In the genomic region with DNA sequence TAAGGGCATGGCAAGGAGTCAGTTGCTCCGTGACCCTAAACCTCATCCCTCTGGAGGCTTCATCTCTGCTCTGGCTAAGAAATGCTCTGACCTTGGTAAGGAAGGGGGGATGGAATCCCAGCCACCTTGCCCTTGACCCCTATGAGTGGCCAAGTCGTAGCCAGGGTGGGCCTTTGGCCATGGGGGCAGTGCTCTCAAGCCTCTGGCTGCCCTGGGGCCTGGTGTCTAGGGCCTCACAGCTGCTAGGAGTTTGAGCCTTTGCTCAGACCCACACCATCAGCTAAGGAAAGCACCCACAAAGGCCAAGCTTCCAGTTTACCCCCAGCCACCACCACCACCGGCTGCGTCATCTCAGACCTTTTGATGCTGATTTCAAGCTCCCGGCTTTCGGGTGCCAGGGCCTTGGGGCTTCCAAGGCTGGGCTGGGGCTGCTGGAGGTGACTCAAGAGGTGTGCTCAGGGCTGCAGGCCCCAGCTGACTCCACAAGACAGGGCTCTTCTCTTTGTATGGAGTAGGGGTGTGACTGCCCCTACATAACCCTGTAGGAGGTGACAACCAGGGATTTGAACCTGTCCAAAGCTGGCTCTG, we compare ENCODE assay signal across 20 cellular contexts. TPM values are rescaled to one million over a fixed set of nuclear protein-coding genes. Genes with fewer than 3 reads are reported as not detected.
DNase-seq lines count a peak whose midpoint lies in the region; ATAC-seq and TF ChIP-seq lines count a peak whose summit lies in the region.
"Had no signal": no experiment of that assay in that cellular context is flagged by ENCODE, and none has a peak within 500 bp of the region (broad histone marks: within the 10 kb centered on the region; RNA-seq: fewer than 3 reads in every experiment).

No MANE protein-coding gene starts in this region.

- no peaks in the 10 kb centered on the region for H3K36me3 ChIP-seq in DOHH2 (ENCODE audit: control insufficient read depth, low read length)
- H3K36me3 ChIP-seq in skeletal muscle tissue (ENCODE audit: control insufficient read depth in 3 of 3, insufficient read depth in 3 of 3, low read length in 3 of 3), result peaks cover 9 to 43% (median 21%) of the 10 kb centered on the region in 3 donors

- peaks cover 17% of the 10 kb centered on the region for H3K36me3 Mint-ChIP-seq in activated CD4-positive, alpha-beta T cell treated with anti-CD3 and anti-CD28 coated beads, Interleukin-2, amount 10 ng/mL, durations not matched to agents 24 days and 14 days (ENCODE audit: low read depth)
- peaks cover 33% of the 10 kb centered on the region for H3K36me3 Mint-ChIP-seq in activated naive CD8-positive, alpha-beta T cell treated with anti-CD3 and anti-CD28 coated beads for 36 hours

- H3K9me3 ChIP-seq in DOHH2 (ENCODE audit: control insufficient read depth, insufficient read depth, low read length), result no peaks in the 10 kb centered on the region
- no peaks in the 10 kb centered on the region for H3K9me3 ChIP-seq in skeletal muscle tissue (ENCODE audit: control insufficient read depth in 3 of 3, low read length in 3 of 3)
- H3K9me3 ChIP-seq: testis had no signal

- peaks cover 77% of the 10 kb centered on the region for H3K4me1 Mint-ChIP-seq in activated CD4-positive, alpha-beta T cell treated with anti-CD3 and anti-CD28 coated beads, Interleukin-2, amount 10 ng/mL, durations not matched to agents 24 days and 14 days
- peaks cover 68% of the 10 kb centered on the region for H3K4me1 Mint-ChIP-seq in activated naive CD8-positive, alpha-beta T cell treated with anti-CD3 and anti-CD28 coated beads for 36 hours

- peak overlapping the region; percentile 98 for H3K27ac Mint-ChIP-seq in activated CD4-positive, alpha-beta T cell treated with anti-CD3 and anti-CD28 coated beads, Interleukin-2, amount 10 ng/mL, durations not matched to agents 24 days and 14 days
- peak overlapping the region; percentile 83 for H3K27ac Mint-ChIP-seq in activated naive CD8-positive, alpha-beta T cell treated with anti-CD3 and anti-CD28 coated beads for 36 hours

- peak overlapping the region; percentile 4; the same call in 1 of the 2 replicates for H3K4me3 ChIP-seq in DOHH2 (ENCODE audit: low read length)
- H3K4me3 ChIP-seq in skeletal muscle tissue (ENCODE audit: low read length in 3 of 3), result peak overlapping the region; percentile 65 to 94 (median 87)
- H3K4me3 ChIP-seq: testis had no signal

- H4K20me1 ChIP-seq in DOHH2 (ENCODE audit: control insufficient read depth, insufficient read depth, low read depth, low read length), result no peaks in the 10 kb centered on the region

- intact Hi-C loops in activated CD4-positive, alpha-beta T cell treated with anti-CD3 and anti-CD28 coated beads, Interleukin-2, amount 10 ng/mL, durations not matched to agents 24 days and 14 days (cut with micrococcal nuclease), result loop anchor here (10.0 kb wide), 2 partner anchors 422 to 1292 kb away; no protein-coding TSS in a partner anchor

- H3K4me1 ChIP-seq in DOHH2 (ENCODE audit: control insufficient read depth, low read length), result peaks cover 99% of the 10 kb centered on the region
- peaks cover 68 to 93% (median 77%) of the 10 kb centered on the region in 3 donors for H3K4me1 ChIP-seq in skeletal muscle tissue (ENCODE audit: control insufficient read depth in 3 of 3, insufficient read depth in 3 of 3, low read length in 3 of 3)
- H3K4me1 ChIP-seq: testis had no signal

- H3K27me3 Mint-ChIP-seq in activated CD4-positive, alpha-beta T cell treated with anti-CD3 and anti-CD28 coated beads, Interleukin-2, amount 10 ng/mL, durations not matched to agents 24 days and 14 days, result no peaks in the 10 kb centered on the region
- H3K27me3 Mint-ChIP-seq in activated naive CD8-positive, alpha-beta T cell treated with anti-CD3 and anti-CD28 coated beads for 36 hours, result no peaks in the 10 kb centered on the region
- H3K27me3 Mint-ChIP-seq: effector memory CD8-positive, alpha-beta T cell had no signal

- peaks cover 28% of the 10 kb centered on the region for H3F3A ChIP-seq in DOHH2 (ENCODE audit: control insufficient read depth, insufficient read depth)

- no peak for TF ChIP-seq CTCF in DOHH2 (IDR thresholded peaks at IDR 0.05; ENCODE audit: low read depth, low read length, poor library complexity, severe bottlenecking)

- H3K79me2 ChIP-seq in DOHH2 (ENCODE audit: control insufficient read depth, low read length), result no peaks in the 10 kb centered on the region

- no peaks in the 10 kb centered on the region for H3K9me2 ChIP-seq in DOHH2 (replicated peaks; ENCODE audit: control insufficient read depth, low read length)

- ATAC-seq in left lobe of liver (no peak), HG02759 (IDR thresholded peaks at IDR 0.05; ENCODE audit: unreplicated experiment) (no peak)
- ATAC-seq: effector memory CD8-positive, alpha-beta T cell had no signal

- H3K4me3 Mint-ChIP-seq in activated CD4-positive, alpha-beta T cell treated with anti-CD3 and anti-CD28 coated beads, Interleukin-2, amount 10 ng/mL, durations not matched to agents 24 days and 14 days, result peak overlapping the region; percentile 71
- H3K4me3 Mint-ChIP-seq in activated naive CD8-positive, alpha-beta T cell treated with anti-CD3 and anti-CD28 coated beads for 36 hours, result no peak overlapping the region
- H3K4me3 Mint-ChIP-seq: CD14-positive monocyte had no signal

- H3K27ac ChIP-seq in DOHH2 (ENCODE audit: low read depth, low read length), result peak overlapping the region; percentile 55
- peak overlapping the region; percentile 99 for H3K27ac ChIP-seq in skeletal muscle tissue (ENCODE audit: low read depth, low read length)
- H3K27ac ChIP-seq: KMS-11, testis had no signal

- peak; percentile 69 for DNase-seq in activated CD4-positive, alpha-beta T cell treated with anti-CD3 and anti-CD28 coated beads, Interleukin-2, amount 10 ng/mL, durations not matched to agents 24 days and 14 days
- DNase-seq in activated CD4-positive, alpha-beta T cell treated with anti-CD3 and anti-CD28 coated beads, Interleukin-2, amount 50 U/mL, for 4 hours, result no peak
- DNase-seq in activated naive CD8-positive, alpha-beta T cell treated with anti-CD3 and anti-CD28 coated beads for 36 hours, result no peak
- DNase-seq in left lobe of liver (ENCODE audit: low spot score) (no peak), NCI-H748 (lab: John Stamatoyannopoulos, UW; ENCODE audit: unreplicated experiment) (no peak)
- DNase-seq: activated CD4-positive, CD25-positive, alpha-beta regulatory T cell; activated effector memory CD4-positive, alpha-beta T cell treated with anti-CD3 and anti-CD28 coated beads, Interleukin-2, amount 50 U/mL, for 16 hours; effector memory CD8-positive, alpha-beta T cell; NCI-H1092 treated with DMSO at 0.1 percent for 48 hours; NCI-H82; RPMI8226; testis had no signal

- peak overlapping the region; percentile 91 for H3K4me2 ChIP-seq in DOHH2 (ENCODE audit: low read length)

- H3K27me3 ChIP-seq in DOHH2 (ENCODE audit: control insufficient read depth, low read length) (no peaks in the 10 kb centered on the region), skeletal muscle tissue (ENCODE audit: control insufficient read depth in 3 of 3, insufficient read depth in 3 of 3, low read length in 3 of 3) (no peaks in the 10 kb centered on the region)
- H3K27me3 ChIP-seq: testis had no signal

- H3K9ac ChIP-seq in skeletal muscle tissue (ENCODE audit: low read depth in 1 of 3, low read length in 3 of 3), result peak overlapping the region; percentile 66 to 100 (median 95)
- H3K9ac ChIP-seq: KMS-11 had no signal

- H3K9me3 Mint-ChIP-seq in activated CD4-positive, alpha-beta T cell treated with anti-CD3 and anti-CD28 coated beads, Interleukin-2, amount 10 ng/mL, durations not matched to agents 24 days and 14 days, result no peaks in the 10 kb centered on the region
- H3K9me3 Mint-ChIP-seq in activated naive CD8-positive, alpha-beta T cell treated with anti-CD3 and anti-CD28 coated beads for 36 hours, result peaks cover 20% of the 10 kb centered on the region

RNA-seq across cellular contexts. Expression of gene ASB2, which starts 3.7 kb away (rescaled TPM):
- 21.1 and 21.6 TPM in 2 replicates for total RNA-seq in activated CD4-positive, alpha-beta T cell treated with anti-CD3 and anti-CD28 coated beads, Interleukin-2, amount 10 ng/mL, durations not matched to agents 24 days and 14 days
- 10 to 100 TPM; 26.4 to 29.1 TPM for total RNA-seq in activated naive CD8-positive, alpha-beta T cell treated with anti-CD3 and anti-CD28 coated beads for 36 hours
- total RNA-seq in skeletal muscle tissue (16.2 TPM), left lobe of liver (0.20 TPM)
- total RNA-seq: A172 had no signal

RNA-seq across cellular contexts. Expression of gene CCDC197, which starts 24.4 kb away (rescaled TPM):
- total RNA-seq in activated CD4-positive, alpha-beta T cell treated with anti-CD3 and anti-CD28 coated beads, Interleukin-2, amount 10 ng/mL, durations not matched to agents 24 days and 14 days, result not detected in 2 replicates
- total RNA-seq in activated naive CD8-positive, alpha-beta T cell treated with anti-CD3 and anti-CD28 coated beads for 36 hours, result not detected
- total RNA-seq in skeletal muscle tissue, result not detected
- not detected for total RNA-seq in left lobe of liver
- total RNA-seq: A172; bronchial epithelial cell; T-helper 1 cell treated with Interleukin-12 subunit alpha and Interleukin-12 subunit beta and Interleukin-4 antibody, amounts not matched to agents 30 ng/mL and 1 ng/mL, for 36 hours had no signal

RNA-seq across cellular contexts. Expression of gene FAM181A, which starts 45.6 kb away (rescaled TPM):
- not detected in 2 replicates for total RNA-seq in activated CD4-positive, alpha-beta T cell treated with anti-CD3 and anti-CD28 coated beads, Interleukin-2, amount 10 ng/mL, durations not matched to agents 24 days and 14 days
- not detected for total RNA-seq in activated naive CD8-positive, alpha-beta T cell treated with anti-CD3 and anti-CD28 coated beads for 36 hours
- not detected for total RNA-seq in skeletal muscle tissue
- not detected for total RNA-seq in left lobe of liver
- total RNA-seq: A172; bronchial epithelial cell; T-helper 1 cell treated with Interleukin-12 subunit alpha and Interleukin-12 subunit beta and Interleukin-4 antibody, amounts not matched to agents 30 ng/mL and 1 ng/mL, for 36 hours had no signal

RNA-seq across cellular contexts. Expression of gene OTUB2, which starts 53.4 kb away (rescaled TPM):
- total RNA-seq in activated CD4-positive, alpha-beta T cell treated with anti-CD3 and anti-CD28 coated beads, Interleukin-2, amount 10 ng/mL, durations not matched to agents 24 days and 14 days, result 1.3 and 1.7 TPM in 2 replicates
- under 1 TPM; 0.31 to 0.48 TPM for total RNA-seq in activated naive CD8-positive, alpha-beta T cell treated with anti-CD3 and anti-CD28 coated beads for 36 hours
- 1.0 TPM for total RNA-seq in skeletal muscle tissue
- 1.1 TPM for total RNA-seq in left lobe of liver

Comparison
In these comparisons a context has a peak if more than half of its experiments do, and no peak if none do; other contexts are left out.
1. RNA of gene ASB2, which starts 3.7 kb away (total RNA-seq): 26.4 to 29.1 TPM in activated naive CD8-positive, alpha-beta T cell treated with anti-CD3 and anti-CD28 coated beads for 36 hours, 21.1 to 21.6 TPM in activated CD4-positive, alpha-beta T cell treated with anti-CD3 and anti-CD28 coated beads, Interleukin-2, amount 10 ng/mL, durations not matched to agents 24 days and 14 days and 16.2 TPM in skeletal muscle tissue (single experiment); 0.20 TPM in left lobe of liver (single experiment); every median in the first group is over 10 times any median in the second.